8 cellular contexts compared by ENCODE assay signal in genomic region chr20:34083137-34083536, GRCh38. TPM values are rescaled to one million over a fixed set of nuclear protein-coding genes. Genes with fewer than 3 reads are reported as not detected.
DNase-seq lines count a peak whose midpoint lies in the region; ATAC-seq and TF ChIP-seq lines count a peak whose summit lies in the region.

No MANE protein-coding gene starts in this region.

- H3K9me3 ChIP-seq in prostate gland = no peaks in the 10 kb centered on the region

- in situ Hi-C loops in GM13977 (cut with MboI; ENCODE audit: low pct_unique_long_range_greater_than_20kb, low sequenced_read_pairs, unreplicated experiment) = no loop called here

- TF ChIP-seq POLR2A in prostate gland (IDR thresholded peaks at IDR 0.05) = no peak

- H3K27me3 ChIP-seq in prostate gland (replicated peaks; ENCODE audit: insufficient read depth) = no peaks in the 10 kb centered on the region

- 12% methylated on average over 7 of the region's 7 CpGs for WGBS in prostate gland

- H3K36me3 ChIP-seq in prostate gland = no peaks in the 10 kb centered on the region

- H3K4me1 ChIP-seq in prostate gland (replicated peaks) = no peaks in the 10 kb centered on the region

- H3K4me3 ChIP-seq in prostate gland = no peak overlapping the region

- peak in 2 of 4 experiments; percentile 3 to 36 for TF ChIP-seq CTCF in prostate gland (IDR thresholded peaks at IDR 0.05)
- no peak for TF ChIP-seq CTCF in GM13977 (IDR thresholded peaks at IDR 0.05; ENCODE audit: extremely low read depth, insufficient read depth, missing control alignments)

- intact Hi-C loops in prostate gland (cut with DNase I) = no loop called here

- peak overlapping the region in 1 of 2 donors; percentile 10 for H3K27ac ChIP-seq in prostate gland

- ATAC-seq in GM21367 (IDR thresholded peaks at IDR 0.05; ENCODE audit: unreplicated experiment) = no peak

- peak; percentile 58 for DNase-seq in EH (ENCODE audit: low read depth)
- DNase-seq in RKO (ENCODE audit: low spot score) = peak; percentile 44
- DNase-seq in fibroblast of the conjunctiva (ENCODE audit: low read depth) = peak; percentile 75
- peak; percentile 68 for DNase-seq in prostate gland (ENCODE audit: low spot score)
- DNase-seq in GM13977 (ENCODE audit: low spot score) = no peak
- DNase-seq in activated CD4-positive, alpha-beta T cell treated with anti-CD3 and anti-CD28 coated beads, Interleukin-2, amount 50 U/mL, for 1 hour = no peak
- no peak for DNase-seq in superior temporal gyrus (ENCODE audit: extremely low spot score)

RNA-seq across cellular contexts. Expression of gene EIF2S2, which starts 28.9 kb away (rescaled TPM):
- 10 to 100 TPM; 32.7 to 41.0 TPM for total RNA-seq in prostate gland

Comparison
In these comparisons a context has a peak if more than half of its experiments do, and no peak if none do; other contexts are left out.
1. DNase-seq: peak in EH (single experiment), RKO (single experiment), fibroblast of the conjunctiva (single experiment) and prostate gland (single experiment); none in GM13977 (single experiment), activated CD4-positive, alpha-beta T cell treated with anti-CD3 and anti-CD28 coated beads, Interleukin-2, amount 50 U/mL, for 1 hour (single experiment) and superior temporal gyrus (single experiment).